In the genomic region with DNA sequence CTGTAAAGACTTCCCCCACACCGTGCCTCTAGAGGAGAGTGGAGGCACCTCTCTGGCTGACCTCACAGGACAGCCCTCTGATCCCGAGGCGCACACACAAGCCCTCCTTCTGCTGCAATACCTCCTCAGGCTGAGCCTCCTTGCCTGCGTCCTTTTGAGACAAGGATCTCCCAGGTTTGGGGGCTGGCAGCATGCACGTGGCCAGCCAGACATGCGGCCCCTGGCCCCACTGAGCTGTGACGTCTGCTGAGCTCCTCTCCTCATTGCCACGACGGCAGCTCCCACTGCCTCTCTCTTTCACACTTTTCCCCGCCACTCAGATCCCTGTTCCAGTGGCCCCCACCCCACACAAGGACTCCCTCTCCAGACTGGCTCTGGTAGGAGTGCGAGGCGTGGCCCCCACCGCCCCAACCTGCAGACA, we compare ENCODE assay signal across 16 cellular contexts. TPM values are rescaled to one million over a fixed set of nuclear protein-coding genes. Genes with fewer than 3 reads are reported as not detected.
DNase-seq lines count a peak whose midpoint lies in the region; ATAC-seq and TF ChIP-seq lines count a peak whose summit lies in the region.
"Had no signal": no experiment of that assay in that cellular context is flagged by ENCODE, and none has a peak within 500 bp of the region (broad histone marks: within the 10 kb centered on the region; RNA-seq: fewer than 3 reads in every experiment).

No MANE protein-coding gene starts in this region.

- H3K4me1 Mint-ChIP-seq in activated naive CD4-positive, alpha-beta T cell treated with anti-CD3 and anti-CD28 coated beads, Interleukin-2, amount 50 U/mL, for 24 hours, result peaks cover 30% of the 10 kb centered on the region
- H3K4me1 Mint-ChIP-seq in activated T-helper 1 cell treated with anti-CD3 and anti-CD28 coated beads, Interleukin-12 subunit alpha, Interleukin-12 subunit beta, Interleukin-2, Interleukin-4 antibody, amounts not matched to agents 30 ng/mL and 10 ng/mL and 1 ng/mL, durations not matched to agents 14 hours and 24 hours and 36 hours (ENCODE audit: low read depth), result peaks cover 8% of the 10 kb centered on the region
- H3K4me1 Mint-ChIP-seq in naive B cell (peaks cover 14 to 25% (median 17%) of the 10 kb centered on the region in 3 donors), type B pancreatic cell (ENCODE audit: unreplicated experiment) (peaks cover 27% of the 10 kb centered on the region)
- peaks cover 9 to 10% of the 10 kb centered on the region in 2 donors for H3K4me1 Mint-ChIP-seq in effector memory CD8-positive, alpha-beta T cell (ENCODE audit: low read depth in 2 of 2)

- peak overlapping the region; percentile 68 for H3K4me3 Mint-ChIP-seq in activated naive CD4-positive, alpha-beta T cell treated with anti-CD3 and anti-CD28 coated beads, Interleukin-2, amount 50 U/mL, for 24 hours
- H3K4me3 Mint-ChIP-seq in activated T-helper 1 cell treated with anti-CD3 and anti-CD28 coated beads, Interleukin-12 subunit alpha, Interleukin-12 subunit beta, Interleukin-2, Interleukin-4 antibody, amounts not matched to agents 30 ng/mL and 10 ng/mL and 1 ng/mL, durations not matched to agents 14 hours and 24 hours and 36 hours, result peak overlapping the region; percentile 60
- H3K4me3 Mint-ChIP-seq in naive B cell (peak overlapping the region; percentile 48 to 81 (median 68)), type B pancreatic cell (peak overlapping the region; percentile 84)
- H3K4me3 Mint-ChIP-seq in effector memory CD8-positive, alpha-beta T cell, result peak overlapping the region in 1 of 2 donors; percentile 19

- H3K9me3 Mint-ChIP-seq in activated naive CD4-positive, alpha-beta T cell treated with anti-CD3 and anti-CD28 coated beads, Interleukin-2, amount 50 U/mL, for 24 hours, result no peaks in the 10 kb centered on the region
- no peaks in the 10 kb centered on the region for H3K9me3 Mint-ChIP-seq in activated T-helper 1 cell treated with anti-CD3 and anti-CD28 coated beads, Interleukin-12 subunit alpha, Interleukin-12 subunit beta, Interleukin-2, Interleukin-4 antibody, amounts not matched to agents 30 ng/mL and 10 ng/mL and 1 ng/mL, durations not matched to agents 14 hours and 24 hours and 36 hours
- H3K9me3 Mint-ChIP-seq in naive B cell (peaks cover 0 to 4% (median 0%) of the 10 kb centered on the region in 7 donors), type B pancreatic cell (no peaks in the 10 kb centered on the region)
- no peaks in the 10 kb centered on the region for H3K9me3 Mint-ChIP-seq in effector memory CD8-positive, alpha-beta T cell
- H3K9me3 Mint-ChIP-seq: activated CD4-positive, alpha-beta T cell treated with anti-CD3 and anti-CD28 coated beads, Interleukin-2, amount 10 ng/mL, durations not matched to agents 24 days and 14 days had no signal

- no peak for TF ChIP-seq CTCF in type B pancreatic cell (conservative IDR thresholded peaks at IDR 0.05)

- no peak for ATAC-seq in naive B cell (ENCODE audit: low read depth in 2 of 2)
- no peak for ATAC-seq in HG02571 (IDR thresholded peaks at IDR 0.05; ENCODE audit: unreplicated experiment)
- no peak for ATAC-seq in esophagus mucosa
- no peak for ATAC-seq in effector memory CD8-positive, alpha-beta T cell (replicated peaks)
- ATAC-seq: right cardiac atrium; stimulated activated naive CD8-positive, alpha-beta T cell treated with anti-CD3 and anti-CD28 coated beads, Interleukin-15, Interleukin-2, amounts not matched to agents 100 U/mL and 50 U/mL, for 24 hours had no signal

- intact Hi-C loops in activated T-helper 1 cell treated with anti-CD3 and anti-CD28 coated beads, Interleukin-12 subunit alpha, Interleukin-12 subunit beta, Interleukin-2, Interleukin-4 antibody, amounts not matched to agents 30 ng/mL and 10 ng/mL and 1 ng/mL, durations not matched to agents 14 hours and 24 hours and 36 hours (cut with micrococcal nuclease), result no loop called here

- DNase-seq in activated naive CD4-positive, alpha-beta T cell treated with Interleukin-2 at 50 U/mL for 16 hours, result no peak
- DNase-seq in activated T-helper 1 cell treated with anti-CD3 and anti-CD28 coated beads, Interleukin-12 subunit alpha, Interleukin-12 subunit beta, Interleukin-2, Interleukin-4 antibody, amounts not matched to agents 30 ng/mL and 10 ng/mL and 1 ng/mL, durations not matched to agents 14 hours and 24 hours and 36 hours (ENCODE audit: low spot score), result no peak
- DNase-seq in naive B cell, result no peak
- DNase-seq in type B pancreatic cell (ENCODE audit: extremely low spot score, unreplicated experiment), result no peak
- DNase-seq in effector memory CD8-positive, alpha-beta T cell, result no peak
- DNase-seq: activated CD4-positive, alpha-beta T cell treated with anti-CD3 and anti-CD28 coated beads, Interleukin-2, amount 10 ng/mL, durations not matched to agents 24 days and 14 days; cerebellar nuclear complex; heart left ventricle; mesendoderm; NCI-H187 treated with DMSO at 0.1 percent for 48 hours; nucleus accumbens; right cardiac atrium; stimulated activated naive CD8-positive, alpha-beta T cell treated with anti-CD3 and anti-CD28 coated beads, Interleukin-15, Interleukin-2, amounts not matched to agents 100 U/mL and 50 U/mL, for 24 hours had no signal

- H3K36me3 Mint-ChIP-seq in activated naive CD4-positive, alpha-beta T cell treated with anti-CD3 and anti-CD28 coated beads, Interleukin-2, amount 50 U/mL, for 24 hours, result no peaks in the 10 kb centered on the region
- H3K36me3 Mint-ChIP-seq in activated T-helper 1 cell treated with anti-CD3 and anti-CD28 coated beads, Interleukin-12 subunit alpha, Interleukin-12 subunit beta, Interleukin-2, Interleukin-4 antibody, amounts not matched to agents 30 ng/mL and 10 ng/mL and 1 ng/mL, durations not matched to agents 14 hours and 24 hours and 36 hours (ENCODE audit: low read depth), result peaks cover 12% of the 10 kb centered on the region
- H3K36me3 Mint-ChIP-seq in naive B cell (peaks cover 0 to 18% of the 10 kb centered on the region in 2 donors), type B pancreatic cell (peaks cover 9% of the 10 kb centered on the region)
- peaks cover 2% of the 10 kb centered on the region for H3K36me3 Mint-ChIP-seq in effector memory CD8-positive, alpha-beta T cell (ENCODE audit: insufficient read depth)

- peak overlapping the region; percentile 68 for H3K27ac Mint-ChIP-seq in activated naive CD4-positive, alpha-beta T cell treated with anti-CD3 and anti-CD28 coated beads, Interleukin-2, amount 50 U/mL, for 24 hours
- no peak overlapping the region for H3K27ac Mint-ChIP-seq in activated T-helper 1 cell treated with anti-CD3 and anti-CD28 coated beads, Interleukin-12 subunit alpha, Interleukin-12 subunit beta, Interleukin-2, Interleukin-4 antibody, amounts not matched to agents 30 ng/mL and 10 ng/mL and 1 ng/mL, durations not matched to agents 14 hours and 24 hours and 36 hours
- peak overlapping the region in 2 of 6 donors; percentile 84 for H3K27ac Mint-ChIP-seq in naive B cell
- H3K27ac Mint-ChIP-seq in type B pancreatic cell, result peak overlapping the region; percentile 55
- peak overlapping the region in 1 of 2 donors; percentile 19 for H3K27ac Mint-ChIP-seq in effector memory CD8-positive, alpha-beta T cell
- H3K27ac Mint-ChIP-seq: activated CD4-positive, alpha-beta T cell treated with anti-CD3 and anti-CD28 coated beads, Interleukin-2, amount 10 ng/mL, durations not matched to agents 24 days and 14 days had no signal

- H3K27me3 Mint-ChIP-seq in activated naive CD4-positive, alpha-beta T cell treated with anti-CD3 and anti-CD28 coated beads, Interleukin-2, amount 50 U/mL, for 24 hours, result no peaks in the 10 kb centered on the region
- H3K27me3 Mint-ChIP-seq in activated T-helper 1 cell treated with anti-CD3 and anti-CD28 coated beads, Interleukin-12 subunit alpha, Interleukin-12 subunit beta, Interleukin-2, Interleukin-4 antibody, amounts not matched to agents 30 ng/mL and 10 ng/mL and 1 ng/mL, durations not matched to agents 14 hours and 24 hours and 36 hours (ENCODE audit: insufficient read depth), result peaks cover 4% of the 10 kb centered on the region
- H3K27me3 Mint-ChIP-seq in naive B cell (peaks cover 8 to 26% (median 20%) of the 10 kb centered on the region in 3 donors), type B pancreatic cell (peaks cover 4% of the 10 kb centered on the region)
- H3K27me3 Mint-ChIP-seq in effector memory CD8-positive, alpha-beta T cell, result peaks cover 18 to 22% of the 10 kb centered on the region in 2 donors

RNA-seq across cellular contexts. Expression of a gene that starts 12.2 kb away (rescaled TPM):
- 42.7 and 52.4 TPM in 2 replicates for total RNA-seq in activated T-helper 1 cell treated with anti-CD3 and anti-CD28 coated beads, Interleukin-12 subunit alpha, Interleukin-12 subunit beta, Interleukin-2, Interleukin-4 antibody, amounts not matched to agents 30 ng/mL and 10 ng/mL and 1 ng/mL, durations not matched to agents 14 hours and 24 hours and 36 hours
- polyA plus RNA-seq in naive B cell (ENCODE audit: low read depth in 6 of 6), result 1 to 10 TPM; 1.4 to 4.5 (median 2.3) TPM
- total RNA-seq in type B pancreatic cell (ENCODE audit: low replicate concordance) (42.4 and 45.6 TPM in 2 replicates), esophagus mucosa (21.8 TPM)

RNA-seq across cellular contexts. Expression of a gene that starts 12.8 kb away (rescaled TPM):
- 37.0 and 37.8 TPM in 2 replicates for total RNA-seq in activated T-helper 1 cell treated with anti-CD3 and anti-CD28 coated beads, Interleukin-12 subunit alpha, Interleukin-12 subunit beta, Interleukin-2, Interleukin-4 antibody, amounts not matched to agents 30 ng/mL and 10 ng/mL and 1 ng/mL, durations not matched to agents 14 hours and 24 hours and 36 hours
- polyA plus RNA-seq in naive B cell (ENCODE audit: low read depth in 6 of 6), result 1 to 10 TPM; 2.9 to 5.9 (median 4.2) TPM
- total RNA-seq in type B pancreatic cell (ENCODE audit: low replicate concordance), result 18.4 and 26.1 TPM in 2 replicates
- 17.0 TPM for total RNA-seq in esophagus mucosa
